8 cellular contexts compared by ENCODE assay signal in genomic region chr9:35829084-35829763, GRCh38. TPM values are rescaled to one million over a fixed set of nuclear protein-coding genes. Genes with fewer than 3 reads are reported as not detected.
DNase-seq lines count a peak whose midpoint lies in the region; ATAC-seq and TF ChIP-seq lines count a peak whose summit lies in the region.

TMEM8B (plus strand) TSS chr9:35829228; CDS start chr9:35829448, 220 bp downstream.

- intact Hi-C loops in activated CD8-positive, alpha-beta T cell treated with anti-CD3 and anti-CD28 coated beads for 36 hours (cut with micrococcal nuclease), result no loop called here

- WGBS in ectodermal cell, 2 experiments, result 0 to 1% methylated on average over 53 of the region's 53 CpGs

- H3K36me3 ChIP-seq in BJ (ENCODE audit: control insufficient read depth, insufficient read depth, low read length) (no peaks in the 10 kb centered on the region), ectodermal cell (ENCODE audit: control insufficient read depth, insufficient read depth, low read length) (no peaks in the 10 kb centered on the region)

- H3K4me1 ChIP-seq in ectodermal cell (ENCODE audit: control insufficient read depth, insufficient read depth, low read length), result peaks cover 10% of the 10 kb centered on the region

- no peaks in the 10 kb centered on the region for H3K9me3 Mint-ChIP-seq in activated CD8-positive, alpha-beta T cell treated with anti-CD3 and anti-CD28 coated beads for 36 hours

- peak within 1 kb of the TSS; percentile 68 for H3K27ac ChIP-seq in ectodermal cell (ENCODE audit: insufficient read depth, low read depth, low read length, poor library complexity, severe bottlenecking)

- H3K4me1 Mint-ChIP-seq in activated CD8-positive, alpha-beta T cell treated with anti-CD3 and anti-CD28 coated beads for 36 hours (ENCODE audit: low read depth), result peaks cover 24% of the 10 kb centered on the region

- H3K36me3 Mint-ChIP-seq in activated CD8-positive, alpha-beta T cell treated with anti-CD3 and anti-CD28 coated beads for 36 hours (ENCODE audit: low read depth), result no peaks in the 10 kb centered on the region

- H3K27me3 ChIP-seq in BJ (ENCODE audit: control insufficient read depth, insufficient read depth, low read length) (no peaks in the 10 kb centered on the region), ectodermal cell (ENCODE audit: control insufficient read depth, insufficient read depth, low read length, poor library complexity, severe bottlenecking) (no peaks in the 10 kb centered on the region)

- CTCF ChIA-PET in BJ (lab: Yijun Ruan, JAX), result interaction anchor here (0.7 to 5.8 kb wide), 7 partner anchors 8 to 141 kb away, joined by 3 to 84 read pairs (median 4); partner anchors contain the start of gene TLN1
- CTCF ChIA-PET in activated CD8-positive, alpha-beta T cell treated with anti-CD3 and anti-CD28 coated beads for 36 hours (lab: Charles Lee), result interaction anchor here (1.2 to 4.8 kb wide), 5 partner anchors 16 to 74 kb away, joined by 3 to 54 read pairs (median 4); no protein-coding TSS in a partner anchor

- no peaks in the 10 kb centered on the region for H3K27me3 Mint-ChIP-seq in activated CD8-positive, alpha-beta T cell treated with anti-CD3 and anti-CD28 coated beads for 36 hours

- H3K9me3 ChIP-seq in ectodermal cell (ENCODE audit: control insufficient read depth, low read length), result no peaks in the 10 kb centered on the region

- POLR2A ChIA-PET in BJ (lab: Charles Lee), result no interaction called here
- POLR2A ChIA-PET in activated CD8-positive, alpha-beta T cell treated with anti-CD3 and anti-CD28 coated beads for 36 hours (lab: Charles Lee), result interaction anchor here (1.0 to 1.2 kb wide), 2 partner anchors 11 to 18 kb away, joined by 3 to 6 read pairs; partner anchors contain the start of gene SPAG8

- TF ChIP-seq CTCF in BJ (IDR thresholded peaks at IDR 0.05; ENCODE audit: insufficient read depth, low read depth, low read length), result no peak
- no peak for TF ChIP-seq CTCF in activated CD8-positive, alpha-beta T cell treated with anti-CD3 and anti-CD28 coated beads for 36 hours (IDR thresholded peaks at IDR 0.05)

- H3K27ac Mint-ChIP-seq in activated CD8-positive, alpha-beta T cell treated with anti-CD3 and anti-CD28 coated beads for 36 hours, result peak within 1 kb of the TSS; percentile 89

- peak within 1 kb of the TSS; percentile 86 for H3K4me3 Mint-ChIP-seq in activated CD8-positive, alpha-beta T cell treated with anti-CD3 and anti-CD28 coated beads for 36 hours

- peak; percentile 73 for ATAC-seq in GM19438 (IDR thresholded peaks at IDR 0.05; ENCODE audit: low read depth, unreplicated experiment)
- ATAC-seq in activated CD8-positive, alpha-beta T cell treated with anti-CD3 and anti-CD28 coated beads for 36 hours, result peak; percentile 93

- peak within 1 kb of the TSS; percentile 64 for H3K4me3 ChIP-seq in BJ (ENCODE audit: low read depth, low read length)
- H3K4me3 ChIP-seq in ectodermal cell (ENCODE audit: insufficient read depth, low read depth, low read length), result peak within 1 kb of the TSS; percentile 63

- peak; percentile 51 for DNase-seq in BJ (ENCODE audit: low read depth)
- peak; percentile 82 for DNase-seq in HK-2 (ENCODE audit: unreplicated experiment)
- DNase-seq in NCI-H82 (lab: John Stamatoyannopoulos, UW), result peak; percentile 95
- peak; percentile 99 for DNase-seq in activated CD8-positive, alpha-beta T cell treated with anti-CD3 and anti-CD28 coated beads for 36 hours
- peak; percentile 92 to 93 for DNase-seq in lung microvascular endothelial cell (ENCODE audit: low read depth in 2 of 2)
- DNase-seq in stimulated activated CD4-positive, alpha-beta T cell treated with anti-CD3 and anti-CD28 coated beads, TNF-alpha, amount 100 ng/mL, for 24 hours (ENCODE audit: low read depth in 3 of 3), result peak; percentile 87 to 96 (median 90)

RNA-seq across cellular contexts. Expression of gene TMEM8B, which starts in this region (rescaled TPM):
- 3.4 and 5.6 TPM in 2 replicates for polyA plus RNA-seq in BJ (2011; rRNA removed)
- polyA minus RNA-seq in BJ (2011; rRNA and poly(A)+ RNA removed), result 3.4 and 3.6 TPM in 2 replicates
- total RNA-seq in activated CD8-positive, alpha-beta T cell treated with anti-CD3 and anti-CD28 coated beads for 36 hours, result 1 to 10 TPM; 3.4 to 4.3 TPM
- 21.2 TPM for polyA plus RNA-seq in ectodermal cell (2013, experiment 1 of 4)
- 19.7 TPM for polyA plus RNA-seq in ectodermal cell (2013, experiment 2 of 4)
- polyA plus RNA-seq in ectodermal cell (2013, experiment 3 of 4), result 18.7 TPM
- 21.3 TPM for polyA plus RNA-seq in ectodermal cell (2013, experiment 4 of 4)
- total RNA-seq in lung microvascular endothelial cell, result under 0.01 and 0.22 TPM in 2 replicates

Comparison
In these comparisons a context has a peak if more than half of its experiments do, and no peak if none do; other contexts are left out.
1. Peak in every context shown above with its lines: DNase-seq, ATAC-seq, H3K4me3 ChIP-seq and H3K27ac ChIP-seq.
2. Peak in DNase-seq in lung microvascular endothelial cell; RNA of the gene not detected or under 1 TPM.